8 cellular contexts compared by ENCODE assay signal in genomic region chr4:13548984-13549546, GRCh38. TPM values are rescaled to one million over a fixed set of nuclear protein-coding genes. Genes with fewer than 3 reads are reported as not detected.
DNase-seq lines count a peak whose midpoint lies in the region; TF ChIP-seq lines count a peak whose summit lies in the region.

No MANE protein-coding gene starts in this region.

- POLR2A ChIA-PET in RWPE1 (lab: Yijun Ruan, JAX; ENCODE audit: low non-redundant PET): no interaction called here

- H3K4me1 ChIP-seq in neutrophil (ENCODE audit: control insufficient read depth in 1 of 2, insufficient read depth in 1 of 2, low read depth in 1 of 2, low read length in 1 of 2): peaks cover 25 to 35% of the 10 kb centered on the region in 2 experiments

- peak overlapping the region; percentile 43 to 61 for H3K4me3 ChIP-seq in foreskin fibroblast (ENCODE audit: low read depth in 1 of 2, low read length in 2 of 2)
- H3K4me3 ChIP-seq in neutrophil (ENCODE audit: low read depth in 1 of 2, low read length in 1 of 2): peak overlapping the region; percentile 10 to 26

- DNase-seq in EL: peak; percentile 78
- peak; percentile 83 for DNase-seq in H4 (ENCODE audit: low spot score)
- peak; percentile 81 for DNase-seq in LHCN-M2 (ENCODE audit: low read depth)
- peak; percentile 75 for DNase-seq in RWPE1 (ENCODE audit: low spot score)
- peak; percentile 75 for DNase-seq in activated T-helper 2 cell treated with anti-CD3 and anti-CD28 coated beads, Interferon-gamma antibody, Interleukin-2, Interleukin-4, amounts not matched to agents 10 μg/mL and 5 μg/mL and 100 μg/mL, durations not matched to agents 14 hours and 24 hours and 36 hours (ENCODE audit: low spot score)
- peak; percentile 65 to 89 for DNase-seq in foreskin fibroblast
- DNase-seq in substantia nigra (lab: John Stamatoyannopoulos, UW): peak in 45 of 49 donors; percentile 8 to 87 (median 53)

- peaks cover 10% of the 10 kb centered on the region for H3K36me3 Mint-ChIP-seq in activated T-helper 2 cell treated with anti-CD3 and anti-CD28 coated beads, Interferon-gamma antibody, Interleukin-2, Interleukin-4, amounts not matched to agents 10 μg/mL and 5 μg/mL and 100 μg/mL, durations not matched to agents 14 hours and 24 hours and 36 hours (ENCODE audit: low read depth)

- peaks cover 56% of the 10 kb centered on the region for H3K27me3 Mint-ChIP-seq in activated T-helper 2 cell treated with anti-CD3 and anti-CD28 coated beads, Interferon-gamma antibody, Interleukin-2, Interleukin-4, amounts not matched to agents 10 μg/mL and 5 μg/mL and 100 μg/mL, durations not matched to agents 14 hours and 24 hours and 36 hours (ENCODE audit: low read depth)

- CTCF ChIA-PET in RWPE1 (lab: Yijun Ruan, JAX): no interaction called here

- H3K4me1 Mint-ChIP-seq in activated T-helper 2 cell treated with anti-CD3 and anti-CD28 coated beads, Interferon-gamma antibody, Interleukin-2, Interleukin-4, amounts not matched to agents 10 μg/mL and 5 μg/mL and 100 μg/mL, durations not matched to agents 14 hours and 24 hours and 36 hours (ENCODE audit: low read depth): peaks cover 28% of the 10 kb centered on the region

- peak; percentile 81 for TF ChIP-seq CTCF in RWPE1 (conservative IDR thresholded peaks at IDR 0.05; ENCODE audit: low read depth)
- peak; percentile 81 for TF ChIP-seq CTCF in foreskin fibroblast (IDR thresholded peaks at IDR 0.05; ENCODE audit: low read depth, low read length)
- TF ChIP-seq CTCF in neutrophil (IDR thresholded peaks at IDR 0.05): peak; percentile 78

- no peaks in the 10 kb centered on the region for H3K9me3 ChIP-seq in neutrophil

- no peak overlapping the region for H3K27ac ChIP-seq in RWPE1
- H3K27ac ChIP-seq in neutrophil: no peak overlapping the region
- no peak overlapping the region for H3K27ac ChIP-seq in substantia nigra (ENCODE audit: low read depth, low read length, poor library complexity, severe bottlenecking)

- H3K9me3 Mint-ChIP-seq in activated T-helper 2 cell treated with anti-CD3 and anti-CD28 coated beads, Interferon-gamma antibody, Interleukin-2, Interleukin-4, amounts not matched to agents 10 μg/mL and 5 μg/mL and 100 μg/mL, durations not matched to agents 14 hours and 24 hours and 36 hours: no peaks in the 10 kb centered on the region

- peak overlapping the region; percentile 70 for H3K4me3 Mint-ChIP-seq in activated T-helper 2 cell treated with anti-CD3 and anti-CD28 coated beads, Interferon-gamma antibody, Interleukin-2, Interleukin-4, amounts not matched to agents 10 μg/mL and 5 μg/mL and 100 μg/mL, durations not matched to agents 14 hours and 24 hours and 36 hours (ENCODE audit: low read depth)

- peaks cover 100% of the 10 kb centered on the region for H3K27me3 ChIP-seq in neutrophil

- no peak overlapping the region for H3K27ac Mint-ChIP-seq in activated T-helper 2 cell treated with anti-CD3 and anti-CD28 coated beads, Interferon-gamma antibody, Interleukin-2, Interleukin-4, amounts not matched to agents 10 μg/mL and 5 μg/mL and 100 μg/mL, durations not matched to agents 14 hours and 24 hours and 36 hours

- intact Hi-C loops in activated T-helper 2 cell treated with anti-CD3 and anti-CD28 coated beads, Interferon-gamma antibody, Interleukin-2, Interleukin-4, amounts not matched to agents 10 μg/mL and 5 μg/mL and 100 μg/mL, durations not matched to agents 14 hours and 24 hours and 36 hours (cut with micrococcal nuclease): loop anchor here (1.0 to 10.0 kb wide), 5 partner anchors 72 to 820 kb away; no protein-coding TSS in a partner anchor

- no peaks in the 10 kb centered on the region for H3K36me3 ChIP-seq in neutrophil

RNA-seq across cellular contexts. Expression of gene NKX3-2, which starts 4.8 kb away (rescaled TPM):
- 0.04 and 0.66 TPM in 2 replicates for total RNA-seq in H4 (2014; rRNA removed; shearing (Covaris generic))
- 1.7 and 3.0 TPM in 2 replicates for total RNA-seq in LHCN-M2 (2014; rRNA removed)
- 0.39 TPM for polyA plus RNA-seq in LHCN-M2 (2012)
- not detected in 2 replicates for total RNA-seq in activated T-helper 2 cell treated with anti-CD3 and anti-CD28 coated beads, Interferon-gamma antibody, Interleukin-2, Interleukin-4, amounts not matched to agents 10 μg/mL and 5 μg/mL and 100 μg/mL, durations not matched to agents 14 hours and 24 hours and 36 hours
